In the genomic region with DNA sequence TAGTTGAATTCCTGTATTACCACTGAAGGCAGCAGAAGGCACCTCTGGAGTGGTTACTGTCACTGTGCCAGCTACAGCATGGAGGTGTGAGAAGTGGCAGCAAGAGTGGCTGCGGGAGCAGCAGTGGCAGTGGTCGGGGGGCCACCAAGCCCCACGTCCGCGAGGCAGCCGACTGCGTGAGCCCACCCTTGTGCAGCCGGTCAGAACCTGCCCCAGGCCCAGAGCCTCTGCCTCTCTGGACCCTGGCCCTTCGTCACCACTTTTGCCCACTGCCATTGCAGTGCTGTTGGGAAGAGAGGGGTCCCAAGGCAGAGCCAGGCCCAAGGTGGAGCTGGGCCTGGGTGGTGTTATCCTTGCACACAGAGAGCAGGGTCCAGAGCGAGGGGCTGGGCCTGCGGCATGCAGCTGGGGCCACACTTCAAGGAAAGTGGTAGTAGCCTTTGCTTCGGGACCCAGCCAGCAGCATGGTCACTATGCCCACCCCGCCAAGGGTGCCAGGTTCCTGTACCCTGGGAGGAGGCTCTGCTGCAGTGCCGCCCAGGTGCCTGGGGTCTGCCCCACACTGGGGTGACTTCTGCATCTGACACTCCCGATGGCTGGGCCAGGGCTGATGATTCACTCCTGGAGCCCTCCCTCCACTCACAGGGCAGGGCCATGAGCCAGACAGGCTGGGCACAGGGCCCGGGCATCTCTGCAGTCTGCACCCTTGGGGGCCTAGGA, we compare ENCODE assay signal across 29 cellular contexts.
"Had no signal": no experiment of that assay in that cellular context is flagged by ENCODE, and none has a peak within 500 bp of the region (broad histone marks: within the 10 kb centered on the region; RNA-seq: fewer than 3 reads in every experiment).

No MANE protein-coding gene starts in this region.

- H3K4me1 ChIP-seq: gastroesophageal sphincter, neural progenitor cell, suprapubic skin, tibial artery had no signal

- H3K4me3 Mint-ChIP-seq: activated naive CD4-positive, alpha-beta T cell treated with anti-CD3 and anti-CD28 coated beads, Interleukin-2, amount 10 ng/mL, durations not matched to agents 7 days and 5 days; immature natural killer cell; mesothelial cell of epicardium; naive B cell; neural progenitor cell; T-helper 1 cell treated with Interleukin-12 subunit alpha and Interleukin-12 subunit beta and Interleukin-4 antibody, amounts not matched to agents 30 μg/mL and 1 μg/mL, for 36 hours had no signal

- H3K9me3 Mint-ChIP-seq: mesothelial cell of epicardium, neural progenitor cell had no signal

- H3K27ac Mint-ChIP-seq: activated naive CD4-positive, alpha-beta T cell treated with anti-CD3 and anti-CD28 coated beads, Interleukin-2, amount 10 ng/mL, durations not matched to agents 7 days and 5 days; immature natural killer cell; mesothelial cell of epicardium; naive B cell; neural progenitor cell; T-helper 1 cell treated with Interleukin-12 subunit alpha and Interleukin-12 subunit beta and Interleukin-4 antibody, amounts not matched to agents 30 μg/mL and 1 μg/mL, for 36 hours had no signal

- H3K27me3 Mint-ChIP-seq: activated naive CD4-positive, alpha-beta T cell treated with anti-CD3 and anti-CD28 coated beads, Interleukin-2, amount 10 ng/mL, durations not matched to agents 7 days and 5 days; naive B cell had no signal

- H3K36me3 Mint-ChIP-seq: activated naive CD4-positive, alpha-beta T cell treated with anti-CD3 and anti-CD28 coated beads, Interleukin-2, amount 10 ng/mL, durations not matched to agents 7 days and 5 days; immature natural killer cell; mesothelial cell of epicardium; naive B cell; neural progenitor cell had no signal

- DNase-seq: activated CD4-positive, alpha-beta T cell treated with anti-CD3 and anti-CD28 coated beads for 48 hours; activated CD4-positive, alpha-beta T cell treated with anti-CD3 and anti-CD28 coated beads, Interleukin-2, amount 50 U/mL, for 48 hours; activated CD8-positive, alpha-beta memory T cell treated with anti-CD3 and anti-CD28 coated beads for 24 hours; activated gamma-delta T cell; activated naive CD4-positive, alpha-beta T cell treated with anti-CD3 and anti-CD28 coated beads, Interleukin-2, amount 10 ng/mL, durations not matched to agents 7 days and 5 days; activated T-cell treated with anti-CD3 and anti-CD28 coated beads, Interleukin-2, amount 50 U/mL, for 1 hour; amniotic stem cell; central memory CD4-positive, alpha-beta T cell; head of caudate nucleus; hypothalamus; immature natural killer cell; mammary epithelial cell; naive B cell; stimulated activated CD4-positive, alpha-beta T cell treated with anti-CD3 and anti-CD28 coated beads, Interleukin-4, amount 100 ng/mL, for 24 hours; stimulated activated CD8-positive, alpha-beta memory T cell treated with anti-CD3 and anti-CD28 coated beads, Interleukin-4, amount 100 ng/mL, for 48 hours; stimulated activated naive CD4-positive, alpha-beta T cell; SW 1271; T-helper 9 cell; WERI-Rb-1 had no signal

- H3K4me3 ChIP-seq: gastroesophageal sphincter, neural progenitor cell, skin epidermis, suprapubic skin, tibial artery had no signal

- H3K9me3 ChIP-seq: gastroesophageal sphincter had no signal

- ATAC-seq: activated CD4-positive, CD25-positive, alpha-beta regulatory T cell treated with anti-CD3 and anti-CD28 coated beads, Interleukin-2, amount 50 U/mL, for 24 hours; gastroesophageal sphincter; left lobe of liver; sciatic nerve had no signal

- H3K27ac ChIP-seq: gastroesophageal sphincter, neural progenitor cell, skin epidermis, suprapubic skin, tibial artery, WERI-Rb-1 had no signal

- H3K27me3 ChIP-seq: gastroesophageal sphincter, neural progenitor cell, suprapubic skin, tibial artery had no signal

- H3K36me3 ChIP-seq: gastroesophageal sphincter, neural progenitor cell, suprapubic skin, tibial artery, WERI-Rb-1 had no signal

- H3K4me1 Mint-ChIP-seq: activated naive CD4-positive, alpha-beta T cell treated with anti-CD3 and anti-CD28 coated beads, Interleukin-2, amount 10 ng/mL, durations not matched to agents 7 days and 5 days; immature natural killer cell; naive B cell; neural progenitor cell had no signal
